In genomic region chr9:25517701-25518100, GRCh38 we compare ENCODE assay signal across 23 cellular contexts.
"Had no signal": no experiment of that assay in that cellular context is flagged by ENCODE, and none has a peak within 500 bp of the region (broad histone marks: within the 10 kb centered on the region; RNA-seq: fewer than 3 reads in every experiment).

No MANE protein-coding gene starts in this region.

- H3K4me3 ChIP-seq: stomach, suprapubic skin, testis, thoracic aorta, thyroid gland, tibial artery, tibial nerve, transverse colon, upper lobe of left lung, upper lobe of right lung, uterus, vagina had no signal

- H3K4me1 ChIP-seq: stomach, suprapubic skin, testis, thyroid gland, tibial artery, tibial nerve, transverse colon, upper lobe of left lung, upper lobe of right lung, uterus, vagina had no signal

- H3K36me3 ChIP-seq: stomach, suprapubic skin, thoracic aorta, thyroid gland, tibial artery, tibial nerve, transverse colon, upper lobe of left lung, upper lobe of right lung, uterus, vagina had no signal

- H3K27me3 ChIP-seq: stomach, suprapubic skin, testis, thyroid gland, tibial artery, tibial nerve, transverse colon, upper lobe of left lung, upper lobe of right lung, uterus, vagina had no signal

- H3K27ac ChIP-seq: stomach, suprapubic skin, testis, thoracic aorta, thyroid gland, tibial artery, tibial nerve, transverse colon, upper lobe of left lung, upper lobe of right lung, uterus, vagina had no signal

- DNase-seq: stimulated activated CD4-positive, alpha-beta T cell treated with anti-CD3 and anti-CD28 coated beads, Interleukin-2, amount 100 ng/mL, for 48 hours; stimulated activated CD4-positive, alpha-beta T cell treated with anti-CD3 and anti-CD28 coated beads, Interleukin-4, amount 100 ng/mL, for 1 hour; stimulated activated CD4-positive, alpha-beta T cell treated with anti-CD3 and anti-CD28 coated beads, Interleukin-4, amount 100 ng/mL, for 24 hours; stimulated activated CD4-positive, alpha-beta T cell treated with anti-CD3 and anti-CD28 coated beads, Interleukin-4, amount 100 ng/mL, for 4 hours; stimulated activated CD8-positive, alpha-beta memory T cell treated with anti-CD3 and anti-CD28 coated beads, Interleukin-4, amount 100 ng/mL, for 48 hours; stimulated activated naive B cell treated with anti-CD40 and anti-IgM and Interleukin-4, amounts not matched to agents 10 μg/mL and 1 μg/mL and 100 μg/mL, for 72 hours; stimulated activated naive CD4-positive, alpha-beta T cell; stimulated activated naive CD4-positive, alpha-beta T cell treated with Interleukin-2 at 50 U/mL for 16 hours; stimulated activated naive CD8-positive, alpha-beta T cell treated with anti-CD3 and anti-CD28 coated beads, Interleukin-15, amount 100 ng/mL, for 72 hours; stimulated activated naive CD8-positive, alpha-beta T cell treated with anti-CD3 and anti-CD28 coated beads, Interleukin-15, Interleukin-2, amounts not matched to agents 100 U/mL and 50 U/mL, for 24 hours; stomach; substantia nigra; testis; thyroid gland; tibial artery; transverse colon; upper lobe of left lung; upper lobe of right lung; uterus had no signal

- H3K9me3 ChIP-seq: stomach, suprapubic skin, testis, thoracic aorta, thyroid gland, tibial artery, tibial nerve, transverse colon, upper lobe of left lung, upper lobe of right lung, uterus, vagina had no signal
